Comparison of ENCODE assay signal across 1 cellular context in the genomic region with DNA sequence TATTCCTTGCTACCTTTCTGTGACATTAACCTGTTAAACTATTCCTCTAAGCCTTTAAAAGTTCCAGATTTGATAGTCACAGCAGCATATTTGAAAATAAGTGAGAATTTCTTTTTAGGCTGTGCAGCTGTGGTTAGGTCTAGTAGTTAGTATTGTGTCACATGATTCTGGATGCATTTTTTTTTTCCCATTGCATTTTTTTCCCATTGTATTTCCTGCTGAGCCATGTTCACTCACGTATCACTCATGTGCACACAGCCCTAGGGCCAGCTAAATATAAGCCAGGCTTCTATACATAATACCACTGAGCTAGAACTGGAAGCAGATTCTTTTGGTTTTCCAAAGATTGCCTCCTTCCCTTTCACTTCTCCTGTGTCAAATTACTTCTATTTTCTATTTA.
TF ChIP-seq lines count a peak whose summit lies in the region.

No MANE protein-coding gene starts in this region.

TF ChIP-seq in endothelial cell of umbilical vein, 7 proteins besides CTCF, POLR2A, EP300 and RAD21:
- TF ChIP-seq MYC (IDR thresholded peaks at IDR 0.05; ENCODE audit: low read depth, low read length) (no peak), GATA2 (IDR thresholded peaks at IDR 0.05; ENCODE audit: insufficient read depth, insufficient read length, low read depth, low read length) (no peak), JUN (IDR thresholded peaks at IDR 0.05; ENCODE audit: borderline replicate concordance, insufficient read depth, insufficient read length, low read depth) (no peak), EZH2 (IDR thresholded peaks at IDR 0.05; ENCODE audit: borderline replicate concordance, low read depth, low read length, severe bottlenecking) (no peak), POLR2AphosphoS5 (IDR thresholded peaks at IDR 0.05; ENCODE audit: insufficient read depth, low read depth, low read length) (no peak), FOS (IDR thresholded peaks at IDR 0.05; ENCODE audit: borderline replicate concordance, insufficient read depth, low read length) (no peak)
- TF ChIP-seq, protein P1, sequence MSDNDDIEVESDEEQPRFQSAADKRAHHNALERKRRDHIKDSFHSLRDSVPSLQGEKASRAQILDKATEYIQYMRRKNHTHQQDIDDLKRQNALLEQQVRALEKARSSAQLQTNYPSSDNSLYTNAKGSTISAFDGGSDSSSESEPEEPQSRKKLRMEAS (IDR thresholded peaks at IDR 0.05; ENCODE audit: insufficient read depth, insufficient read length): no peak
